In genomic region chr18:23745366-23745765, GRCh38 we compare ENCODE assay signal across 21 cellular contexts.
"Had no signal": no experiment of that assay in that cellular context is flagged by ENCODE, and none has a peak within 500 bp of the region (broad histone marks: within the 10 kb centered on the region; RNA-seq: fewer than 3 reads in every experiment).

No MANE protein-coding gene starts in this region.

- H3K4me2 ChIP-seq: hepatocyte had no signal

- H3K79me2 ChIP-seq: hepatocyte had no signal

- ATAC-seq: foreskin keratinocyte, gastroesophageal sphincter, heart left ventricle, left colon, left lobe of liver, left ventricle myocardium superior, mucosa of descending colon had no signal

- H3K27ac ChIP-seq: coronary artery, dorsolateral prefrontal cortex, esophagus muscularis mucosa, foreskin keratinocyte, gastroesophageal sphincter, heart left ventricle, hepatocyte had no signal

- H3K27me3 ChIP-seq: esophagus muscularis mucosa, foreskin keratinocyte, gastroesophageal sphincter, heart left ventricle, hepatocyte had no signal

- H3K4me3 ChIP-seq: coronary artery, dorsolateral prefrontal cortex, esophagus muscularis mucosa, gastroesophageal sphincter, heart left ventricle, hepatocyte, mucosa of descending colon had no signal

- DNase-seq: dermis blood vessel endothelial cell; dorsolateral prefrontal cortex; effector CD4-positive, alpha-beta T cell; effector memory CD4-positive, alpha-beta T cell; foreskin keratinocyte; heart left ventricle; hypothalamus; immature natural killer cell; islet precursor cell; kidney; kidney glomerular epithelial cell; left colon; left ventricle myocardium superior; mesenchymal stem cell; mucosa of descending colon; naive B cell had no signal

- H2AFZ ChIP-seq: hepatocyte had no signal

- H3K36me3 ChIP-seq: esophagus muscularis mucosa, gastroesophageal sphincter, heart left ventricle had no signal

- H3K9me3 ChIP-seq: esophagus muscularis mucosa, gastroesophageal sphincter, heart left ventricle, mucosa of descending colon had no signal
